In genomic region chr10:97047327-97047726, GRCh38 we compare ENCODE assay signal across 24 cellular contexts.
A peak's percentile ranks its signal among the peaks of the same experiment; 100 is the strongest.
DNase-seq lines count a peak whose midpoint lies in the region; ATAC-seq, FAIRE-seq and TF ChIP-seq lines count a peak whose summit lies in the region.
"Had no signal": no experiment of that assay in that cellular context is flagged by ENCODE, and none has a peak within 500 bp of the region (broad histone marks: within the 10 kb centered on the region; RNA-seq: fewer than 3 reads in every experiment).

No MANE protein-coding gene starts in this region.

- no peak overlapping the region for H3K4me2 ChIP-seq in H1 (ENCODE audit: insufficient read depth in 1 of 2, low read depth in 2 of 2, low read length in 2 of 2)
- H3K4me2 ChIP-seq in osteoblast (ENCODE audit: insufficient read depth, low read length), result no peak overlapping the region
- H3K4me2 ChIP-seq: A549; BLaER1 treated with 17β-estradiol and CSF1 and Interleukin-3, amounts not matched to agents 10 nM and 100 nM; GM23338 had no signal

- FAIRE-seq in H1 (lab: Jason Lieb, UNC), result no peak
- FAIRE-seq: A549, D721Med, GM12891, GM18507, H54 had no signal

- no peak overlapping the region for H2BK12ac ChIP-seq in H1 (ENCODE audit: low read depth, low read length)

- TF ChIP-seq CTCF in HEK293 (tag by site-specific recombination; IDR thresholded peaks at IDR 0.05) (no peak), H1 (IDR thresholded peaks at IDR 0.05; ENCODE audit: control extremely low read depth in 1 of 3, insufficient read depth in 1 of 3, low read depth in 1 of 3, low read length in 3 of 3) (no peak), osteoblast (IDR thresholded peaks at IDR 0.05; ENCODE audit: extremely low read depth, low read depth, low read length) (no peak), GM10266 (IDR thresholded peaks at IDR 0.05; ENCODE audit: control insufficient read depth, insufficient read depth, low read depth, missing control alignments) (no peak)

- H3K27me3 ChIP-seq in H1 (replicated peaks in 1 of 4; ENCODE audit: control insufficient read depth in 3 of 4, extremely low read depth in 1 of 4, insufficient read depth in 3 of 4, low read length in 3 of 4), result no peaks in the 10 kb centered on the region
- peaks cover 8% of the 10 kb centered on the region for H3K27me3 ChIP-seq in osteoblast (ENCODE audit: insufficient read depth, low read length)
- H3K27me3 ChIP-seq: BE2C; BLaER1 treated with 17β-estradiol and CSF1 and Interleukin-3, amounts not matched to agents 10 nM and 100 nM had no signal

- no peak for DNase-seq in H1 (ENCODE audit: low read depth in 1 of 2, low spot score in 2 of 2)
- DNase-seq in osteoblast (ENCODE audit: insufficient read length, low spot score, missing footprints), result peak; percentile 39
- no peak for DNase-seq in NOMO-1 (lab: John Stamatoyannopoulos, UW; ENCODE audit: unreplicated experiment in 2 of 2)
- no peak for DNase-seq in GM10266 (ENCODE audit: extremely low spot score)
- DNase-seq: 8988T; ACHN; AML-193; BE2C; CD4-positive, alpha-beta T cell; CD8-positive, alpha-beta memory T cell; DMS 273 treated with DMSO at 0.1 percent for 48 hours; DMS79; EL; GDM1 had no signal

- no peak overlapping the region for H3K23ac ChIP-seq in H1 (ENCODE audit: insufficient read length)

- no peak overlapping the region for H3K56ac ChIP-seq in H1 (replicated peaks; ENCODE audit: insufficient read length, low read depth, low read length)

- TF ChIP-seq POLR2A in H1 (IDR thresholded peaks at IDR 0.05; ENCODE audit: control extremely low read depth in 1 of 2, low read depth in 2 of 2, low read length in 2 of 2), result no peak

- H3K4ac ChIP-seq in H1 (replicated peaks; ENCODE audit: insufficient read length, low read depth, low read length), result no peak overlapping the region

- no peak overlapping the region for H3K9ac ChIP-seq in H1 (replicated peaks in 1 of 4; ENCODE audit: extremely low read depth in 1 of 4, low read depth in 3 of 4, low read length in 3 of 4)
- H3K9ac ChIP-seq: BLaER1 treated with 17β-estradiol and CSF1 and Interleukin-3, amounts not matched to agents 10 nM and 100 nM had no signal

- no peaks in the 10 kb centered on the region for H3K9me3 ChIP-seq in HEK293 (ENCODE audit: control insufficient read depth, insufficient read depth, low read depth, low read length)
- no peaks in the 10 kb centered on the region for H3K9me3 ChIP-seq in H1 (ENCODE audit: insufficient read depth in 2 of 2, low read depth in 1 of 2, low read length in 1 of 2)
- H3K9me3 ChIP-seq in osteoblast (ENCODE audit: low read depth, low read length), result no peaks in the 10 kb centered on the region
- H3K9me3 ChIP-seq: A549, BE2C, HAP-1 had no signal

- POLR2A ChIA-PET in HEK293 (lab: Yijun Ruan, JAX), result no interaction called here
- POLR2A ChIA-PET in H1 (lab: Charles Lee; ENCODE audit: partially characterized antibody), result interaction anchor here (0.6 kb wide), 1 partner anchor 15 kb away, joined by 3 read pairs; no protein-coding TSS in a partner anchor

- no peak overlapping the region for H3K18ac ChIP-seq in H1 (ENCODE audit: extremely low read depth, low read length)

- H4K20me1 ChIP-seq in H1 (replicated peaks in 1 of 2; ENCODE audit: control insufficient read depth in 1 of 2, insufficient read depth in 2 of 2, low read length in 2 of 2), result no peaks in the 10 kb centered on the region
- no peaks in the 10 kb centered on the region for H4K20me1 ChIP-seq in osteoblast (ENCODE audit: insufficient read depth, low read length)

- H3K27ac ChIP-seq in HEK293 (ENCODE audit: extremely low read depth, low read depth, low read length), result no peak overlapping the region
- no peak overlapping the region for H3K27ac ChIP-seq in H1 (ENCODE audit: low read depth, low read length)
- no peak overlapping the region for H3K27ac ChIP-seq in osteoblast (ENCODE audit: low read depth, low read length)
- H3K27ac ChIP-seq: A549; BLaER1 treated with 17β-estradiol and CSF1 and Interleukin-3, amounts not matched to agents 10 nM and 100 nM had no signal

- H4K91ac ChIP-seq in H1 (replicated peaks; ENCODE audit: insufficient read length, low read length), result no peak overlapping the region

- TF ChIP-seq EP300 in H1 (IDR thresholded peaks at IDR 0.05; ENCODE audit: borderline replicate concordance in 1 of 2, low read depth in 2 of 2, low read length in 2 of 2), result no peak

- H3K4me3 ChIP-seq in HEK293 (ENCODE audit: low read depth, low read length) (no peak overlapping the region), H1 (ENCODE audit: extremely low read depth in 1 of 4, insufficient read depth in 2 of 4, low read depth in 3 of 4, low read length in 4 of 4) (no peak overlapping the region), osteoblast (ENCODE audit: insufficient read depth, low read length) (no peak overlapping the region)
- H3K4me3 ChIP-seq: A549; BLaER1 treated with 17β-estradiol and CSF1 and Interleukin-3, amounts not matched to agents 10 nM and 100 nM; GM23338; HAP-1 had no signal

- H3K4me1 ChIP-seq in HEK293 (ENCODE audit: control insufficient read depth, insufficient read depth, low read length), result no peaks in the 10 kb centered on the region
- H3K4me1 ChIP-seq in H1 (replicated peaks in 1 of 4; ENCODE audit: control insufficient read depth in 3 of 4, insufficient read depth in 4 of 4, low read length in 3 of 4), result peaks cover 0 to 5% (median under 1%) of the 10 kb centered on the region in 4 experiments; a peak in 4 of 7 replicates
- no peaks in the 10 kb centered on the region for H3K4me1 ChIP-seq in osteoblast (ENCODE audit: insufficient read depth, low read length)
- H3K4me1 ChIP-seq: A549, BE2C, HAP-1 had no signal

- H3K36me3 ChIP-seq in HEK293 (ENCODE audit: control insufficient read depth in 2 of 2, insufficient read depth in 1 of 2, low read length in 2 of 2) (no peaks in the 10 kb centered on the region), H1 (ENCODE audit: control insufficient read depth in 2 of 4, insufficient read depth in 4 of 4, low read length in 3 of 4) (no peaks in the 10 kb centered on the region), osteoblast (ENCODE audit: insufficient read depth, low read length) (no peaks in the 10 kb centered on the region)
- H3K36me3 ChIP-seq: BE2C; BLaER1 treated with 17β-estradiol and CSF1 and Interleukin-3, amounts not matched to agents 10 nM and 100 nM; HAP-1 had no signal

- H2AFZ ChIP-seq in H1 (ENCODE audit: low read length), result no peak overlapping the region
- H2AFZ ChIP-seq in osteoblast (ENCODE audit: low read length), result no peak overlapping the region
- H2AFZ ChIP-seq: GM23338 had no signal

- ATAC-seq in HG03097 (IDR thresholded peaks at IDR 0.05; ENCODE audit: low FRiP score, unreplicated experiment), result no peak
- ATAC-seq: A549 had no signal

- H4K8ac ChIP-seq in H1 (ENCODE audit: extremely low read depth, insufficient read depth, low read length), result no peak overlapping the region

- 0 out of 2 replicates have a peak overlapping the region, but pooled peaks have one; percentile 24 for H2AK5ac ChIP-seq in H1 (ENCODE audit: low read depth, low read length)

- no peak overlapping the region for H2BK120ac ChIP-seq in H1 (replicated peaks; ENCODE audit: low read depth, low read length)

- H3K79me1 ChIP-seq in H1 (ENCODE audit: low read depth, low read length), result no peaks in the 10 kb centered on the region

- WGBS in H1 (ENCODE audit: extremely low coverage in 1 of 2, insufficient coverage in 1 of 2, insufficient read length in 1 of 2, insufficient replicate concordance in 2 of 2, low coverage in 1 of 2, low lambda C conversion rate in 2 of 2, missing lambda C conversion rate in 1 of 2), 2 experiments, result 87% methylated on average over 4 of the region's 4 CpGs; no CpG with 5 or more reads in 1 of the 2 experiments

- H2BK20ac ChIP-seq in H1 (ENCODE audit: low read length), result no peak overlapping the region

- H2BK15ac ChIP-seq in H1 (ENCODE audit: low read length), result no peak overlapping the region

- H2BK5ac ChIP-seq in H1 (ENCODE audit: low read depth, low read length), result no peak overlapping the region

- H3K14ac ChIP-seq in H1 (ENCODE audit: insufficient read length), result no peak overlapping the region

- H3K23me2 ChIP-seq in H1 (ENCODE audit: low read depth, low read length), result no peaks in the 10 kb centered on the region

- no peaks in the 10 kb centered on the region for H3K79me2 ChIP-seq in H1 (ENCODE audit: control insufficient read depth in 1 of 2, insufficient read depth in 2 of 2, low read length in 2 of 2)
- no peaks in the 10 kb centered on the region for H3K79me2 ChIP-seq in osteoblast (ENCODE audit: insufficient read depth, low read length)

- TF ChIP-seq RAD21 in H1 (IDR thresholded peaks at IDR 0.05 in 1 of 2, conservative IDR thresholded peaks at IDR 0.05 in 1 of 2; ENCODE audit: low read depth in 2 of 2, low read length in 2 of 2), result no peak

- H4K5ac ChIP-seq in H1 (ENCODE audit: insufficient read length, low read depth, low read length), result no peak overlapping the region

- CTCF ChIA-PET in HEK293 (lab: Yijun Ruan, JAX), result interaction anchor here (0.7 kb wide), 1 partner anchor 11 kb away, joined by 3 read pairs; no protein-coding TSS in a partner anchor
- CTCF ChIA-PET in H1 (lab: Charles Lee; ENCODE audit: partially characterized antibody), result interaction anchor here (0.8 to 2.1 kb wide), 6 partner anchors 10 to 187 kb away, joined by 3 to 13 read pairs (median 5); no protein-coding TSS in a partner anchor

TF ChIP-seq in H1, 55 proteins besides CTCF, POLR2A, EP300 and RAD21:
- TF ChIP-seq TCF12 (IDR thresholded peaks at IDR 0.05; ENCODE audit: low read depth, low read length), result no peak
- no peak for TF ChIP-seq BRCA1 (IDR thresholded peaks at IDR 0.05; ENCODE audit: low read depth, low read length)
- no peak for TF ChIP-seq HDAC2 (IDR thresholded peaks at IDR 0.05; ENCODE audit: borderline replicate concordance in 1 of 2, low read depth in 2 of 2, low read length in 2 of 2)
- TF ChIP-seq NRF1 (IDR thresholded peaks at IDR 0.05; ENCODE audit: low read depth, low read length), result no peak
